ENCODE assay signal across 1 cellular context in the genomic region with DNA sequence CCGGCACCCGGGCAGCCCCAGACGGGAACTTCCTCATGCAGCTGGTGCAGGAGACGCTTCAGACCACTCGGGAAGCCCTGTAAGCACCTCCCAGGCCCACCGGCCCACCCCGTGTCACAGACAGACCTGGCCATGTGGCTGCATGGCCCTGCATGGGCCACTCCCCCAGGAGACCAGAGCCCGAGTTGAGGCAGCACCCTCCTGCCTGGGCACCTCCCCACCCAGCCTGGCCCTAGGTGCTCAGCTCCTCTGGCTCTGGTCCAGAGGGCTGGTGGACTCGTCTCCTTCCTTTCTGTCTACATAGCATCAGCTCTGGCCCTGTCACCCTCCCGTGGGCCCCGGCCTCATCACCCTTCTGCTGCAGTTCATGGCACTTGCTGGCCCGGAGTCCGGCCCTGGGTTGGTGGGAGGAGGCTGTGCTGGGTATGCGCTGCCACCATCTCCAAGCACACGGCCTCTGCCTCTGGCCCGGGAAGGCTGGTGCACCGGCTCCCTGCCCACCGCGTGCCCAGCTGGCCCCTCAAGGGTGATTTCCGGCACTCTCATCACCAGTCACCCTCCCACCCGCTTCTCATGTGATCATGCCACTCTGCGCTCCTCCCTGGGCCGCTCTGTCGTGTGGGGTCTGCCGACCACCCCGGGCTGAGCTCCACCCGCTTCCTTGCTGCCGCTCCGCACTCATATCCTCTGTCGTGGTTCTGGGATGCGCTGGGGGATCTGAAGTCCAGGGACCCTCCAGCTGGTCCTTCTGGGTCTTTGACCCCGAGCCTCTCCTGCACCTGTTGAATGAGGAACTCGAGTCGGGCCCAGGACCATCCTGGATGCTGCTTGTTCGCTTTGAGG.
TF ChIP-seq lines count a peak whose summit lies in the region.

No MANE protein-coding gene starts in this region.

TF ChIP-seq in H1, 55 proteins besides CTCF, POLR2A, EP300 and RAD21:
- no peak for TF ChIP-seq TAF7 (optimal IDR thresholded peaks at IDR 0.05; ENCODE audit: borderline replicate concordance, low read depth, low read length)
- no peak for TF ChIP-seq E2F6 (IDR thresholded peaks at IDR 0.05)
- TF ChIP-seq TEAD4 (IDR thresholded peaks at IDR 0.05; ENCODE audit: low read depth, low read length): no peak
- no peak for TF ChIP-seq RBBP5 (IDR thresholded peaks at IDR 0.05; ENCODE audit: borderline replicate concordance, low read depth, low read length)
- no peak for TF ChIP-seq POU5F1 (IDR thresholded peaks at IDR 0.05; ENCODE audit: low read depth, low read length)
- TF ChIP-seq, protein P1, sequence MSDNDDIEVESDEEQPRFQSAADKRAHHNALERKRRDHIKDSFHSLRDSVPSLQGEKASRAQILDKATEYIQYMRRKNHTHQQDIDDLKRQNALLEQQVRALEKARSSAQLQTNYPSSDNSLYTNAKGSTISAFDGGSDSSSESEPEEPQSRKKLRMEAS (IDR thresholded peaks at IDR 0.05): no peak
- no peak for TF ChIP-seq KDM4A (IDR thresholded peaks at IDR 0.05; ENCODE audit: low read depth, low read length, severe bottlenecking)
- TF ChIP-seq GTF2F1 (IDR thresholded peaks at IDR 0.05; ENCODE audit: borderline replicate concordance, low read depth, low read length): no peak
- no peak for TF ChIP-seq YY1 (IDR thresholded peaks at IDR 0.05; ENCODE audit: low read depth, low read length)
- TF ChIP-seq HDAC6 (IDR thresholded peaks at IDR 0.05; ENCODE audit: low read depth, low read length): no peak
- no peak for TF ChIP-seq SUZ12 (IDR thresholded peaks at IDR 0.05; ENCODE audit: low read length)
- no peak for TF ChIP-seq FOSL1 (IDR thresholded peaks at IDR 0.05; ENCODE audit: insufficient read depth, low read depth, low read length)
- no peak for TF ChIP-seq CBX8 (IDR thresholded peaks at IDR 0.05; ENCODE audit: borderline replicate concordance, low read depth, low read length)
- TF ChIP-seq SP2 (IDR thresholded peaks at IDR 0.05; ENCODE audit: low read length): no peak
- TF ChIP-seq NRF1 (IDR thresholded peaks at IDR 0.05; ENCODE audit: low read depth, low read length): no peak
- TF ChIP-seq RXRA (IDR thresholded peaks at IDR 0.05; ENCODE audit: insufficient read depth, low read depth, low read length): no peak
- TF ChIP-seq JUND (IDR thresholded peaks at IDR 0.05; ENCODE audit: low read length): no peak
- no peak for TF ChIP-seq BCL11A (IDR thresholded peaks at IDR 0.05; ENCODE audit: low read depth in 2 of 2, low read length in 2 of 2)
